21 cellular contexts compared by ENCODE assay signal in the genomic region with DNA sequence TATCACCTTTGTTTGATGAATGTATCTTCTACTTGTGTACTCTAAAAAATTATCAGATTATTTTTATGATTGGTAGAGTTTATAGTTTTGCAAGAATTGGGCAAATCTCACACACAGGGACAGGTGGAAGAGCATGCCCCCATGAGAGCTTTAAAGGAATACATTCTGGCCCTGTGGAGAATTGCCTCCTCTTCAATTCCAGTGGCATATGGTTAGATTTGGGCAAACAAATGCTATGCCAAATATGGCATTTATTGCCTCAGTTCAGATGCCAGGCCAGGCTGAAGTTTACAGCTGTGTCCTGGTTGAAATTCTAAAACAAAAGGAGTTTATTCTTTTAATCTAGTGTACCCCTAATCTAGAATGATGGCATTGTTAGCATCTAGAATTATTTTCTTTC.
"Had no signal": no experiment of that assay in that cellular context is flagged by ENCODE, and none has a peak within 500 bp of the region (broad histone marks: within the 10 kb centered on the region; RNA-seq: fewer than 3 reads in every experiment).

No MANE protein-coding gene starts in this region.

- H3K27me3 ChIP-seq: hepatocyte, left lung, spleen, vagina had no signal

- H3K27me3 Mint-ChIP-seq: activated CD4-positive, alpha-beta memory T cell treated with anti-CD3 and anti-CD28 coated beads for 36 hours; dendritic cell treated with granulocyte-macrophage colony-stimulating factor and Interleukin-4, amounts not matched to agents 40 ng/mL and 50 ng/mL, for 4 days; natural killer cell treated with Interleukin-12 subunit alpha and Interleukin-12 subunit beta and Interleukin-15 and Interleukin-18, amount 100 ng/mL, for 72 hours; type B pancreatic cell had no signal

- H3K27ac ChIP-seq: hepatocyte, left lung, prostate gland, spleen, thoracic aorta, vagina had no signal

- H3K27ac Mint-ChIP-seq: activated CD4-positive, alpha-beta memory T cell treated with anti-CD3 and anti-CD28 coated beads for 36 hours; activated naive CD4-positive, alpha-beta T cell treated with anti-CD3 and anti-CD28 coated beads for 36 hours; activated T-cell treated with anti-CD3 and anti-CD28 coated beads, Interleukin-2, amount 50 U/mL, for 72 hours; dendritic cell treated with granulocyte-macrophage colony-stimulating factor and Interleukin-4, amounts not matched to agents 40 ng/mL and 50 ng/mL, for 4 days; immature natural killer cell; mesothelial cell of epicardium; natural killer cell treated with Interleukin-12 subunit alpha and Interleukin-12 subunit beta and Interleukin-15 and Interleukin-18, amount 100 ng/mL, for 72 hours; type B pancreatic cell had no signal

- H3K4me3 Mint-ChIP-seq: activated CD4-positive, alpha-beta memory T cell treated with anti-CD3 and anti-CD28 coated beads for 36 hours; activated naive CD4-positive, alpha-beta T cell treated with anti-CD3 and anti-CD28 coated beads for 36 hours; activated T-cell treated with anti-CD3 and anti-CD28 coated beads, Interleukin-2, amount 50 U/mL, for 72 hours; dendritic cell treated with granulocyte-macrophage colony-stimulating factor and Interleukin-4, amounts not matched to agents 40 ng/mL and 50 ng/mL, for 4 days; immature natural killer cell; mesothelial cell of epicardium; natural killer cell treated with Interleukin-12 subunit alpha and Interleukin-12 subunit beta and Interleukin-15 and Interleukin-18, amount 100 ng/mL, for 72 hours; type B pancreatic cell had no signal

- DNase-seq: activated CD4-positive, alpha-beta memory T cell treated with anti-CD3 and anti-CD28 coated beads for 36 hours; activated CD4-positive, alpha-beta T cell treated with anti-CD3 and anti-CD28 coated beads for 48 hours; activated effector memory CD4-positive, alpha-beta T cell treated with Interleukin-2 at 50 U/mL for 16 hours; activated naive CD4-positive, alpha-beta T cell treated with anti-CD3 and anti-CD28 coated beads for 36 hours; activated T-cell treated with anti-CD3 and anti-CD28 coated beads, Interleukin-2, amount 50 U/mL, for 72 hours; amygdala; effector CD4-positive, alpha-beta T cell; glutamatergic neuron; immature natural killer cell; left lung; spleen; stimulated activated CD4-positive, alpha-beta T cell treated with anti-CD3 and anti-CD28 coated beads, Interleukin-4, amount 100 ng/mL, for 1 hour; stimulated activated naive CD4-positive, alpha-beta T cell treated with Interleukin-2 at 50 U/mL for 16 hours had no signal

- H3K4me1 Mint-ChIP-seq: mesothelial cell of epicardium had no signal

- H3K4me3 ChIP-seq: hepatocyte, left lung, prostate gland, spleen, thoracic aorta, vagina had no signal

- ATAC-seq: activated T-cell treated with anti-CD3 and anti-CD28 coated beads, Interleukin-2, amount 50 U/mL, for 72 hours; left lung; natural killer cell treated with Interleukin-12 subunit alpha and Interleukin-12 subunit beta and Interleukin-15 and Interleukin-18, amount 100 ng/mL, for 72 hours had no signal

- H3K36me3 Mint-ChIP-seq: immature natural killer cell; mesothelial cell of epicardium; natural killer cell treated with Interleukin-12 subunit alpha and Interleukin-12 subunit beta and Interleukin-15 and Interleukin-18, amount 100 ng/mL, for 72 hours; type B pancreatic cell had no signal

- H3K9me3 ChIP-seq: left lung, prostate gland, spleen, thoracic aorta, vagina had no signal

- H3K4me1 ChIP-seq: left lung, prostate gland, vagina had no signal

- H3K36me3 ChIP-seq: left lung, prostate gland, spleen, thoracic aorta, vagina had no signal
